In the genomic region with DNA sequence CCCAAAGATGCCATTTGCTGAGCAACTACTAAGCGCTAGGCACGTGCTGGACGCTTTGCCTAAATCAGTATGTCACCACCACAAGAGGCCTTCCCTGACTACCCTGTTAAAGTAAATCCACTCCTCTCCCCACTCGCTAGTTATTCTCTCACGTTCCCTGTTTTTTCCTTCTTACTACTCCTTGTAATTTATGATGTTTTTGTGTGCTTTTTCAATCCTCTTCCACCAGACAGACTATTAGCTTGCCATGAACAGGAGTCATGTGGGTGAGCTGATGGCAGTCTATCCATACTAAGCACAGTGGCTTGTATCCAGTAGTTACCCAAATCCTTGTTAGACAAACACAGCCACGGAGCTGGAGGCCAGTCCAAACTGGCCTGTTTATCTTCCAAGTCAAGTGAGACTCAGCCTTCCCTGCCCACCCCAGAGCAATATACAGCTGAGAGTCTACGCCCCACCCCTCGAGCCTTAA, we compare ENCODE assay signal across 10 cellular contexts. TPM values are rescaled to one million over a fixed set of nuclear protein-coding genes. Genes with fewer than 3 reads are reported as not detected.
A peak's percentile ranks its signal among the peaks of the same experiment; 100 is the strongest.
DNase-seq lines count a peak whose midpoint lies in the region; ATAC-seq and TF ChIP-seq lines count a peak whose summit lies in the region.
"Had no signal": no experiment of that assay in that cellular context is flagged by ENCODE, and none has a peak within 500 bp of the region (broad histone marks: within the 10 kb centered on the region; RNA-seq: fewer than 3 reads in every experiment).

No MANE protein-coding gene starts in this region.

- H3K4me3 Mint-ChIP-seq in Calu3 (ENCODE audit: low read depth, unreplicated experiment) (peak overlapping the region; percentile 2), nephron progenitor cell (no peak overlapping the region)

- DNase-seq in Calu3 (no peak), NCI-H526 treated with DMSO at 0.1 percent for 48 hours (lab: John Stamatoyannopoulos, UW) (peak; percentile 90), esophagus squamous epithelium (lab: John Stamatoyannopoulos, UW) (no peak), nephron progenitor cell (no peak), NCI-H1092 (lab: John Stamatoyannopoulos, UW) (no peak)
- DNase-seq in effector CD8-positive, alpha-beta T cell (lab: John Stamatoyannopoulos, UW): no peak
- DNase-seq: gastrocnemius medialis, NCI-H187 had no signal

- H3K9me3 Mint-ChIP-seq in Calu3 (ENCODE audit: low read depth, unreplicated experiment): no peaks in the 10 kb centered on the region
- H3K9me3 Mint-ChIP-seq in nephron progenitor cell: no peaks in the 10 kb centered on the region

- H3K4me1 Mint-ChIP-seq in Calu3 (ENCODE audit: low read depth, unreplicated experiment): peaks cover 60% of the 10 kb centered on the region
- H3K4me1 Mint-ChIP-seq in nephron progenitor cell: peaks cover 67% of the 10 kb centered on the region

- TF ChIP-seq CTCF in Calu3 (IDR thresholded peaks at IDR 0.05; ENCODE audit: unreplicated experiment) (no peak), esophagus squamous epithelium (IDR thresholded peaks at IDR 0.05) (no peak), nephron progenitor cell (IDR thresholded peaks at IDR 0.05) (no peak)

- no peaks in the 10 kb centered on the region for H3K27me3 Mint-ChIP-seq in Calu3 (ENCODE audit: unreplicated experiment)
- peaks cover 23% of the 10 kb centered on the region for H3K27me3 Mint-ChIP-seq in nephron progenitor cell (ENCODE audit: low read depth, poor library complexity)

- peaks cover 50 to 96% (median 51%) of the 10 kb centered on the region in 3 donors for H3K4me1 ChIP-seq in esophagus squamous epithelium
- H3K4me1 ChIP-seq: gastrocnemius medialis had no signal

- H3K36me3 Mint-ChIP-seq in Calu3 (ENCODE audit: insufficient read depth, unreplicated experiment) (peaks cover 80% of the 10 kb centered on the region), nephron progenitor cell (ENCODE audit: low read depth) (peaks cover 6% of the 10 kb centered on the region)

- WGBS in esophagus squamous epithelium, 2 donors: 52 to 53% methylated on average over 8 of the region's 8 CpGs

- H3K27ac Mint-ChIP-seq in Calu3 (ENCODE audit: unreplicated experiment) (peak overlapping the region; percentile 38), nephron progenitor cell (peak overlapping the region; percentile 55)

- H3K36me3 ChIP-seq in esophagus squamous epithelium: peaks cover 0 to 36% (median 7%) of the 10 kb centered on the region in 3 donors
- H3K36me3 ChIP-seq: gastrocnemius medialis had no signal

- intact Hi-C loops in Calu3 (cut with micrococcal nuclease; ENCODE audit: unreplicated experiment) (no loop called here), esophagus squamous epithelium (cut with DNase I) (no loop called here)

- H3K27ac ChIP-seq in esophagus squamous epithelium: peak overlapping the region; percentile 83 to 92 (median 88)
- H3K27ac ChIP-seq: gastrocnemius medialis had no signal

- ATAC-seq in GM21367 (IDR thresholded peaks at IDR 0.05; ENCODE audit: unreplicated experiment): no peak
- no peak for ATAC-seq in HG03432 (IDR thresholded peaks at IDR 0.05; ENCODE audit: unreplicated experiment)
- ATAC-seq: gastrocnemius medialis had no signal

- no peaks in the 10 kb centered on the region for H3K27me3 ChIP-seq in esophagus squamous epithelium

- TF ChIP-seq POLR2A in esophagus squamous epithelium (IDR thresholded peaks at IDR 0.05): no peak

- H3K4me3 ChIP-seq in esophagus squamous epithelium: no peak overlapping the region
- H3K4me3 ChIP-seq: gastrocnemius medialis had no signal

- CTCF ChIA-PET in Calu3 (lab: Charles Lee): interaction anchor here (0.9 to 1.4 kb wide), 2 partner anchors 13 to 36 kb away, joined by 3 to 4 read pairs; no protein-coding TSS in a partner anchor

- no peaks in the 10 kb centered on the region for H3K9me3 ChIP-seq in esophagus squamous epithelium
- H3K9me3 ChIP-seq: gastrocnemius medialis had no signal

- no TSS peak for BruUV-seq in Calu3 (replicated peaks; lab: Mats Ljungman, UMichigan)

RNA-seq across cellular contexts. Expression of a gene that starts 41.2 kb away (rescaled TPM):
- total RNA-seq in Calu3 (2022) (85.8 and 88.5 TPM in 2 replicates), esophagus squamous epithelium (100 to 1,000 TPM in 3 of 4 donors, 10 to 100 TPM in 1; 87.8 to 254 (median 142) TPM)

RNA-seq across cellular contexts. Expression of a gene that starts 50.9 kb away (rescaled TPM):
- 32.6 and 34.0 TPM in 2 replicates for total RNA-seq in Calu3 (2022)
- 10 to 100 TPM in 3 of 4 donors, 1 to 10 TPM in 1; 6.0 to 33.2 (median 10.8) TPM for total RNA-seq in esophagus squamous epithelium
